In the genomic region with DNA sequence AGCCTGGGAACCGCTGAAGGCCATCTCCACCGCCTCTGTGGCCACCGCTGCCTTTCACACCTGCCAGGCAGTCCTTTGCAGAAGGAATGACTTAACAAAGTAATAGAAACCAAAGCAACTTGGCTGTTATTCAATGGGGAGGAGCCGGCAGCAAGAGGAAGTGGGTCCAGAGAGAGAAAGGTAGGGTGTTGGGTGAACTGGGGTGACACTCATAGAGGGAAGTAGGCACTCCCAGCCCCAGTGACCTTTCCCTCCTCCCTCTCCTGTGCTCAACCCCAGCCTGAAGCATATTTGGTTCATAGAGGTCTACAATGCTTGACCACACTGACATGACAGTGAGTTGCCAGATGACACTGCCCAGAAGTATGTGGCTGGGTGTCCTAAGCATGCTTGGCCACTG, we compare ENCODE assay signal across 11 cellular contexts. TPM values are rescaled to one million over a fixed set of nuclear protein-coding genes. Genes with fewer than 3 reads are reported as not detected.
DNase-seq lines count a peak whose midpoint lies in the region; ATAC-seq and TF ChIP-seq lines count a peak whose summit lies in the region.
"Not testable (repeated sequence)": the region's sequence is repeated elsewhere in the genome, so short reads cannot be mapped to it uniquely, and the experiment has no call there.
"Had no signal": no experiment of that assay in that cellular context is flagged by ENCODE, and none has a peak within 500 bp of the region (broad histone marks: within the 10 kb centered on the region; RNA-seq: fewer than 3 reads in every experiment).

TSS of gene LGALS9B (minus strand) at position 93 of the 400 bp plus-strand sequence. CDS start at position 24, 69 bp downstream.

- H2AFZ ChIP-seq in KMS-11 (ENCODE audit: low read depth): not testable (repeated sequence)

- not testable (repeated sequence) for H4K20me1 ChIP-seq in KMS-11 (ENCODE audit: insufficient read depth)

- DNase-seq in activated naive CD8-positive, alpha-beta T cell treated with anti-CD3 and anti-CD28 coated beads, Interleukin-2, amount 10 ng/mL, durations not matched to agents 7 days and 5 days; mucosa of gallbladder (ENCODE audit: low spot score): not testable (repeated sequence)

- H3K36me3 Mint-ChIP-seq in activated naive CD8-positive, alpha-beta T cell treated with anti-CD3 and anti-CD28 coated beads, Interleukin-2, amount 10 ng/mL, durations not matched to agents 7 days and 5 days: not testable (repeated sequence)

- peak within 1 kb of the TSS; percentile 70 for H3K27ac Mint-ChIP-seq in activated naive CD8-positive, alpha-beta T cell treated with anti-CD3 and anti-CD28 coated beads, Interleukin-2, amount 10 ng/mL, durations not matched to agents 7 days and 5 days

- H3K4me3 ChIP-seq in KMS-11 (IDR thresholded peaks at IDR 0.05; ENCODE audit: insufficient read depth, low read depth, low read length): not testable (repeated sequence)

- H3K4me1 ChIP-seq in KMS-11 (ENCODE audit: low read depth, poor library complexity, severe bottlenecking): not testable (repeated sequence)

- POLR2A ChIA-PET in activated naive CD8-positive, alpha-beta T cell treated with anti-CD3 and anti-CD28 coated beads, Interleukin-2, amount 10 ng/mL, durations not matched to agents 7 days and 5 days (lab: Charles Lee): not testable (repeated sequence)

- H3K36me3 ChIP-seq in KMS-11 (ENCODE audit: insufficient read depth): not testable (repeated sequence)

- H3K4me3 Mint-ChIP-seq in activated naive CD8-positive, alpha-beta T cell treated with anti-CD3 and anti-CD28 coated beads, Interleukin-2, amount 10 ng/mL, durations not matched to agents 7 days and 5 days: peak within 1 kb of the TSS; percentile 70

- H3K27ac ChIP-seq in KMS-11: not testable (repeated sequence)

- not testable (repeated sequence) for H3K4me1 Mint-ChIP-seq in activated naive CD8-positive, alpha-beta T cell treated with anti-CD3 and anti-CD28 coated beads, Interleukin-2, amount 10 ng/mL, durations not matched to agents 7 days and 5 days

- peak; percentile 93 for ATAC-seq in GM18867 (IDR thresholded peaks at IDR 0.05; ENCODE audit: unreplicated experiment)
- peak; percentile 63 for ATAC-seq in GM21360 (IDR thresholded peaks at IDR 0.05; ENCODE audit: unreplicated experiment)
- ATAC-seq in HG02678 (IDR thresholded peaks at IDR 0.05; ENCODE audit: unreplicated experiment): peak; percentile 76
- ATAC-seq in HG03135 (IDR thresholded peaks at IDR 0.05; ENCODE audit: unreplicated experiment): peak; percentile 77
- peak; percentile 87 for ATAC-seq in activated naive CD8-positive, alpha-beta T cell treated with anti-CD3 and anti-CD28 coated beads, Interleukin-2, amount 10 ng/mL, durations not matched to agents 7 days and 5 days (ENCODE audit: low read depth)

- H3K4me2 ChIP-seq in KMS-11: 0 out of 2 replicates have a peak within 1 kb of the TSS, but pooled peaks have one; percentile 17

- not testable (repeated sequence) for H3K27me3 ChIP-seq in KMS-11 (ENCODE audit: insufficient read depth, low read depth)

- H3K9me3 Mint-ChIP-seq in activated naive CD8-positive, alpha-beta T cell treated with anti-CD3 and anti-CD28 coated beads, Interleukin-2, amount 10 ng/mL, durations not matched to agents 7 days and 5 days: not testable (repeated sequence)

- not testable (repeated sequence) for TF ChIP-seq CTCF in KMS-11 (conservative IDR thresholded peaks at IDR 0.05; ENCODE audit: low read depth, low read length)

- H3K27me3 Mint-ChIP-seq in activated naive CD8-positive, alpha-beta T cell treated with anti-CD3 and anti-CD28 coated beads, Interleukin-2, amount 10 ng/mL, durations not matched to agents 7 days and 5 days: not testable (repeated sequence)

- not testable (repeated sequence) for H3K9ac ChIP-seq in KMS-11

- not testable (repeated sequence) for H3K79me2 ChIP-seq in KMS-11 (ENCODE audit: insufficient read depth, low read depth)

RNA-seq across cellular contexts. Expression of gene LGALS9B, which starts in this region (rescaled TPM):
- 1 to 10 TPM in 1 of 2 experiments, under 1 TPM in 1; 0.79 to 2.0 TPM for total RNA-seq in activated naive CD8-positive, alpha-beta T cell treated with anti-CD3 and anti-CD28 coated beads, Interleukin-2, amount 10 ng/mL, durations not matched to agents 7 days and 5 days
- total RNA-seq in mucosa of gallbladder: 10.9 TPM
- total RNA-seq: gastroesophageal sphincter, left lobe of liver, M059J, thyroid gland had no signal
